In the genomic region with DNA sequence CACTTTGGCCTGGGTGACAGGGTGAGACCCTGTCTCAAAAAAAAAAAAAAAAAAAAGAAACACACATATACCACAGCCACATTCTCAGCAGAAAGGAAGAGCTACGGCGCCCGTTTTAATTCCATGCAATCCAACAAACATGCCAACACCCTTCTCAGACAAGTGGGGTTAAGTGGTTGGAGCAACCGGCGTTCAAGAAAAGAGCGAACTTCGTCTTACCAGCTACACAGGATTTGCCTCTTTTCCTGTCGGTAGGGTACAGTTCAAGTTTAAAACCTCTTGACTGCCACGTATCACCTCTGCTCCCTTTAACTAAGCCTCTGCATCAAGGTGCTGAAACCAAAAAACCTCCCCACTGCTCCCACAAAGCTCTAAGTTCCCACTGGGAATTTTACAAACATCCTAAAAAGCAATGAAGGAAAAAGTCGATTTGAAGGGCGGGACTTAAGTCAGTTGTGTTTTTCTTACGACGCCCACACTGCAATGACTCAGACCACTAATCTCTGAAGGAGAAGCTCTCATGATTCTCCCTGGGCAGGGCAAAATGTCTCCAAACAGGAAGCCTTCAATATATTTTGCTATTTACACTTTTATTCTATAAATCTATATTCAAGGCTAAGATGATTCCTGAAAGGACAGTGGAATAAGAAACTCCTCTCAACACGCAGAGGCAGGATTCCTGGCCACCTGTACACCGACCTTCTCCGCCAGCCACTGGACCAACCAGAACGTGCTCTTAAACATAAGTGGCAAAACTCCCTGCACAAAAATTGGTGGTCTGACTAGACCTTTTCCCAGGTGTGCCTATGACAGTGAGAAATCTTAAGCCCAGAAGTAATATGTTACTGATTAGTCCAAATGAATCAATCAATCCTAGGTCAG, we compare ENCODE assay signal across 10 cellular contexts. TPM values are rescaled to one million over a fixed set of nuclear protein-coding genes. Genes with fewer than 3 reads are reported as not detected.
DNase-seq lines count a peak whose midpoint lies in the region; ATAC-seq, FAIRE-seq and TF ChIP-seq lines count a peak whose summit lies in the region.
"Had no signal": no experiment of that assay in that cellular context is flagged by ENCODE, and none has a peak within 500 bp of the region (broad histone marks: within the 10 kb centered on the region; RNA-seq: fewer than 3 reads in every experiment).

No MANE protein-coding gene starts in this region.

- CTCF ChIA-PET in H1 (lab: Charles Lee; ENCODE audit: partially characterized antibody) = interaction anchor here (1.0 to 1.8 kb wide), 3 partner anchors 15 to 48 kb away, joined by 3 to 5 read pairs (median 5); no protein-coding TSS in a partner anchor

- H4K91ac ChIP-seq in H1 (replicated peaks; ENCODE audit: insufficient read length, low read length) = no peak overlapping the region
- peak overlapping the region; percentile 48 for H4K91ac ChIP-seq in trophoblast cell (ENCODE audit: low read depth, low read length)

- H3K18ac ChIP-seq in H1 (ENCODE audit: extremely low read depth, low read length) = no peak overlapping the region
- H3K18ac ChIP-seq in trophoblast cell (ENCODE audit: low read length) = peak overlapping the region; percentile 59

- H3K23me2 ChIP-seq in H1 (ENCODE audit: low read depth, low read length) = no peaks in the 10 kb centered on the region

- H2BK15ac ChIP-seq in H1 (ENCODE audit: low read length) = no peak overlapping the region

- H2BK12ac ChIP-seq in H1 (ENCODE audit: low read depth, low read length) (no peak overlapping the region), trophoblast cell (ENCODE audit: low read length) (peak overlapping the region; percentile 46)

- H3K79me2 ChIP-seq in H1 (ENCODE audit: control insufficient read depth in 1 of 2, insufficient read depth in 2 of 2, low read length in 2 of 2) (no peaks in the 10 kb centered on the region), trophoblast cell (ENCODE audit: control insufficient read depth, insufficient read depth, low read length, poor library complexity) (no peaks in the 10 kb centered on the region)

- H4K8ac ChIP-seq in H1 (ENCODE audit: extremely low read depth, insufficient read depth, low read length) (no peak overlapping the region), trophoblast cell (ENCODE audit: low read depth, low read length) (no peak overlapping the region)

- in situ Hi-C loops in Caki2 (cut with HindIII; ENCODE audit: low pct_unique_long_range_greater_than_20kb, low sequenced_read_pairs) = no loop called here

- peak; percentile 70 for DNase-seq in Caki2 (ENCODE audit: low read depth)
- DNase-seq in RCC 7860 (ENCODE audit: low spot score) = peak; percentile 20
- DNase-seq in H1 (ENCODE audit: low read depth in 1 of 2, low spot score in 2 of 2) = no peak
- DNase-seq in trophoblast cell = peak; percentile 59 to 83
- DNase-seq in NCI-H1436 treated with DMSO at 0.1 percent for 48 hours (lab: John Stamatoyannopoulos, UW) = no peak
- no peak for DNase-seq in putamen (ENCODE audit: low spot score)
- no peak for DNase-seq in NCI-H2171 treated with DMSO at 0.1 percent for 48 hours (lab: John Stamatoyannopoulos, UW)

- no peak for TF ChIP-seq CTCF in H1 (IDR thresholded peaks at IDR 0.05; ENCODE audit: control extremely low read depth in 1 of 3, insufficient read depth in 1 of 3, low read depth in 1 of 3, low read length in 3 of 3)

- H3K4me2 ChIP-seq in H1 (ENCODE audit: insufficient read depth in 1 of 2, low read depth in 2 of 2, low read length in 2 of 2) = no peak overlapping the region
- no peak overlapping the region for H3K4me2 ChIP-seq in trophoblast cell (ENCODE audit: low read length)

- H3K56ac ChIP-seq in H1 (replicated peaks; ENCODE audit: insufficient read length, low read depth, low read length) = no peak overlapping the region

- peak overlapping the region; percentile 19; the same call in 1 of the 2 replicates for H3K27ac ChIP-seq in H1 (ENCODE audit: low read depth, low read length)
- H3K27ac ChIP-seq in trophoblast cell (ENCODE audit: low read depth, low read length) = peak overlapping the region; percentile 68
- H3K27ac ChIP-seq: gastroesophageal sphincter had no signal

- no peak overlapping the region for H2AFZ ChIP-seq in H1 (ENCODE audit: low read length)
- no peak overlapping the region for H2AFZ ChIP-seq in trophoblast cell (ENCODE audit: insufficient read depth, low read length, poor library complexity)

- H3K4me1 ChIP-seq in H1 (replicated peaks in 1 of 4; ENCODE audit: control insufficient read depth in 3 of 4, insufficient read depth in 4 of 4, low read length in 3 of 4) = peaks cover 0 to 2% (median 0%) of the 10 kb centered on the region in 4 experiments; a peak in 1 of 7 replicates
- H3K4me1 ChIP-seq in trophoblast cell (ENCODE audit: control insufficient read depth in 1 of 2, insufficient read depth in 2 of 2, low read length in 2 of 2) = peaks cover 3 to 14% of the 10 kb centered on the region in 2 experiments
- H3K4me1 ChIP-seq: gastroesophageal sphincter had no signal

- TF ChIP-seq POLR2A in H1 (IDR thresholded peaks at IDR 0.05; ENCODE audit: control extremely low read depth in 1 of 2, low read depth in 2 of 2, low read length in 2 of 2) = no peak

- H4K12ac ChIP-seq in trophoblast cell (ENCODE audit: low read depth, low read length) = no peak overlapping the region

- no peak for ATAC-seq in HG03039 (IDR thresholded peaks at IDR 0.05; ENCODE audit: unreplicated experiment)
- ATAC-seq: gastroesophageal sphincter had no signal

- no peak overlapping the region for H3K23ac ChIP-seq in H1 (ENCODE audit: insufficient read length)
- H3K23ac ChIP-seq in trophoblast cell (ENCODE audit: low read length) = no peak overlapping the region

- H3K9ac ChIP-seq in H1 (replicated peaks in 1 of 4; ENCODE audit: extremely low read depth in 1 of 4, low read depth in 3 of 4, low read length in 3 of 4) = no peak overlapping the region
- H3K9ac ChIP-seq in trophoblast cell (ENCODE audit: low read length) = no peak overlapping the region

- H3K4me3 ChIP-seq in H1 (ENCODE audit: extremely low read depth in 1 of 4, insufficient read depth in 2 of 4, low read depth in 3 of 4, low read length in 4 of 4) (no peak overlapping the region), trophoblast cell (ENCODE audit: low read depth, low read length) (no peak overlapping the region)
- H3K4me3 ChIP-seq: gastroesophageal sphincter had no signal

- H2AK5ac ChIP-seq in H1 (ENCODE audit: low read depth, low read length) (no peak overlapping the region), trophoblast cell (ENCODE audit: low read length) (no peak overlapping the region)

- no peak overlapping the region for H2BK20ac ChIP-seq in H1 (ENCODE audit: low read length)

- 94% methylated on average over 17 of the region's 17 CpGs; no CpG with 5 or more reads in 1 of the 2 experiments for WGBS in H1 (ENCODE audit: extremely low coverage in 1 of 2, insufficient coverage in 1 of 2, insufficient read length in 1 of 2, insufficient replicate concordance in 2 of 2, low coverage in 1 of 2, low lambda C conversion rate in 2 of 2, missing lambda C conversion rate in 1 of 2), 2 experiments
- no CpG with 5 or more reads among the region's 17 CpGs for WGBS in trophoblast cell (ENCODE audit: extremely low coverage, insufficient coverage, insufficient read length)

- H4K5ac ChIP-seq in H1 (ENCODE audit: insufficient read length, low read depth, low read length) = no peak overlapping the region

- H2BK5ac ChIP-seq in H1 (ENCODE audit: low read depth, low read length) (no peak overlapping the region), trophoblast cell (ENCODE audit: low read depth, low read length, poor library complexity) (peak overlapping the region; percentile 57)

- no peak overlapping the region for H2BK120ac ChIP-seq in H1 (replicated peaks; ENCODE audit: low read depth, low read length)
- H2BK120ac ChIP-seq in trophoblast cell (ENCODE audit: insufficient read depth, low read length, poor library complexity) = no peak overlapping the region

- no peaks in the 10 kb centered on the region for H3K27me3 ChIP-seq in H1 (replicated peaks in 1 of 4; ENCODE audit: control insufficient read depth in 3 of 4, extremely low read depth in 1 of 4, insufficient read depth in 3 of 4, low read length in 3 of 4)
- no peaks in the 10 kb centered on the region for H3K27me3 ChIP-seq in trophoblast cell (ENCODE audit: insufficient read depth, low read length)
- H3K27me3 ChIP-seq: gastroesophageal sphincter had no signal

- H3K9me3 ChIP-seq in H1 (ENCODE audit: insufficient read depth in 2 of 2, low read depth in 1 of 2, low read length in 1 of 2) (no peaks in the 10 kb centered on the region), trophoblast cell (ENCODE audit: insufficient read depth, low read depth, low read length) (no peaks in the 10 kb centered on the region)
- H3K9me3 ChIP-seq: gastroesophageal sphincter had no signal

- H3K14ac ChIP-seq in H1 (ENCODE audit: insufficient read length) (no peak overlapping the region), trophoblast cell (ENCODE audit: low read length) (no peak overlapping the region)

- TF ChIP-seq RAD21 in H1 (IDR thresholded peaks at IDR 0.05 in 1 of 2, conservative IDR thresholded peaks at IDR 0.05 in 1 of 2; ENCODE audit: low read depth in 2 of 2, low read length in 2 of 2) = no peak

- no peak for TF ChIP-seq EP300 in H1 (IDR thresholded peaks at IDR 0.05; ENCODE audit: borderline replicate concordance in 1 of 2, low read depth in 2 of 2, low read length in 2 of 2)

- no peaks in the 10 kb centered on the region; the same call in 1 of the 2 replicates for H3K79me1 ChIP-seq in H1 (ENCODE audit: low read depth, low read length)
- peaks cover 2% of the 10 kb centered on the region for H3K79me1 ChIP-seq in trophoblast cell (ENCODE audit: low read length)

- POLR2A ChIA-PET in H1 (lab: Charles Lee; ENCODE audit: partially characterized antibody) = no interaction called here

- no peak overlapping the region for H3K4ac ChIP-seq in H1 (replicated peaks; ENCODE audit: insufficient read length, low read depth, low read length)
- peak overlapping the region; percentile 21 for H3K4ac ChIP-seq in trophoblast cell (ENCODE audit: low read depth, low read length)

- H3K36me3 ChIP-seq in H1 (ENCODE audit: control insufficient read depth in 2 of 4, insufficient read depth in 4 of 4, low read length in 3 of 4) (peaks cover 7 to 60% (median 32%) of the 10 kb centered on the region in 4 experiments; a peak in 7 of 8 replicates), trophoblast cell (ENCODE audit: control insufficient read depth in 1 of 2, insufficient read depth in 2 of 2, low read length in 2 of 2) (peaks cover 35 to 51% of the 10 kb centered on the region in 2 experiments)

- H4K20me1 ChIP-seq in H1 (replicated peaks in 1 of 2; ENCODE audit: control insufficient read depth in 1 of 2, insufficient read depth in 2 of 2, low read length in 2 of 2) = peaks cover 0 to 3% of the 10 kb centered on the region in 2 experiments

- FAIRE-seq in RCC 7860 (lab: Jason Lieb, UNC) = no peak
- FAIRE-seq in H1 (lab: Jason Lieb, UNC) = no peak

RNA-seq across cellular contexts. Expression of a gene that starts 18.8 kb away (rescaled TPM):
- total RNA-seq in Caki2 (2014; rRNA removed; shearing (Covaris generic); ENCODE audit: low replicate concordance) = 58.2 and 60.8 TPM in 2 replicates
- 83.5 and 84.6 TPM in 2 replicates for total RNA-seq in H1 (2021; fragmentation: NEBNext Ultra II Directional; extraction: Animal tissue kit (Norgen Biotek cat#: 25700))
- 50.0 and 57.7 TPM in 2 replicates for polyA plus RNA-seq in H1 (2011; rRNA removed)
- 60.9 TPM for polyA plus RNA-seq in H1 (2011; cell fraction: cytosol; rRNA removed)
- 48.2 TPM for polyA plus RNA-seq in H1 (2011; cell fraction: nucleus; rRNA removed)
- polyA plus RNA-seq in H1 (2012, experiment 1 of 2) = 70.6 to 85.2 TPM (median 74.1 TPM) in 4 replicates
- polyA plus RNA-seq in H1 (2012, experiment 2 of 2) = 17.8 TPM
- polyA plus RNA-seq in H1 (2013, experiment 1 of 2) = 46.0 TPM
- polyA plus RNA-seq in H1 (2013, experiment 2 of 2) = 46.1 TPM
- polyA minus RNA-seq in H1 (2011; rRNA and poly(A)+ RNA removed) = 61.8 and 68.0 TPM in 2 replicates
- polyA minus RNA-seq in H1 (2011; cell fraction: cytosol; rRNA and poly(A)+ RNA removed) = 37.0 TPM
- 33.6 TPM for polyA minus RNA-seq in H1 (2011; cell fraction: nucleus; rRNA and poly(A)+ RNA removed)
- 81.8 and 83.6 TPM in 2 replicates for polyA plus RNA-seq in trophoblast cell (2013)

RNA-seq across cellular contexts. Expression of a gene that starts 21.1 kb away (rescaled TPM):
- total RNA-seq in Caki2 (2014; rRNA removed; shearing (Covaris generic); ENCODE audit: low replicate concordance) = not detected in 2 replicates
- total RNA-seq in H1 (2021; fragmentation: NEBNext Ultra II Directional; extraction: Animal tissue kit (Norgen Biotek cat#: 25700)) = 0.86 and 1.0 TPM in 2 replicates
- 2.2 and 2.5 TPM in 2 replicates for polyA plus RNA-seq in H1 (2011; rRNA removed)
- polyA plus RNA-seq in H1 (2011; cell fraction: cytosol; rRNA removed) = 1.1 TPM
- polyA plus RNA-seq in H1 (2011; cell fraction: nucleus; rRNA removed) = 1.3 TPM
- 0.43 to 0.55 TPM (median 0.53 TPM) in 3 of 4 replicates, not detected in the other for polyA plus RNA-seq in H1 (2012, experiment 1 of 2)
- 0.34 TPM for polyA plus RNA-seq in H1 (2012, experiment 2 of 2)
- 0.65 TPM for polyA plus RNA-seq in H1 (2013, experiment 1 of 2)
- polyA plus RNA-seq in H1 (2013, experiment 2 of 2) = 0.75 TPM
- polyA minus RNA-seq in H1 (2011; rRNA and poly(A)+ RNA removed) = not detected in 2 replicates
- not detected for polyA minus RNA-seq in H1 (2011; cell fraction: cytosol; rRNA and poly(A)+ RNA removed)
- not detected for polyA minus RNA-seq in H1 (2011; cell fraction: nucleus; rRNA and poly(A)+ RNA removed)
- polyA plus RNA-seq in trophoblast cell (2013) = 0.15 and 0.19 TPM in 2 replicates
- total RNA-seq: gastroesophageal sphincter, neural crest cell had no signal

RNA-seq across cellular contexts. Expression of a gene that starts 25.5 kb away (rescaled TPM):
- total RNA-seq in Caki2 (2014; rRNA removed; shearing (Covaris generic); ENCODE audit: low replicate concordance) = not detected in 2 replicates
- total RNA-seq in H1 (2021; fragmentation: NEBNext Ultra II Directional; extraction: Animal tissue kit (Norgen Biotek cat#: 25700)) = 0.26 TPM in 1 of 2 replicates, not detected in the other
- not detected in 2 replicates for polyA plus RNA-seq in H1 (2011; rRNA removed)
- 0.03 TPM for polyA plus RNA-seq in H1 (2011; cell fraction: cytosol; rRNA removed)
- polyA plus RNA-seq in H1 (2011; cell fraction: nucleus; rRNA removed) = 0.33 TPM
- 9.6 to 20.9 TPM (median 19.9 TPM) in 4 replicates for polyA plus RNA-seq in H1 (2012, experiment 1 of 2)
- polyA plus RNA-seq in H1 (2012, experiment 2 of 2) = 16.5 TPM
- not detected for polyA plus RNA-seq in H1 (2013, experiment 1 of 2)
- not detected for polyA plus RNA-seq in H1 (2013, experiment 2 of 2)
- not detected in 2 replicates for polyA minus RNA-seq in H1 (2011; rRNA and poly(A)+ RNA removed)
- polyA minus RNA-seq in H1 (2011; cell fraction: cytosol; rRNA and poly(A)+ RNA removed) = not detected
- polyA minus RNA-seq in H1 (2011; cell fraction: nucleus; rRNA and poly(A)+ RNA removed) = 0.60 TPM
- 0.05 TPM in 1 of 2 replicates, not detected in the other for polyA plus RNA-seq in trophoblast cell (2013)
- total RNA-seq: gastroesophageal sphincter had no signal

RNA-seq across cellular contexts. Expression of a gene that starts 26.4 kb away (rescaled TPM):
- total RNA-seq in Caki2 (2014; rRNA removed; shearing (Covaris generic); ENCODE audit: low replicate concordance) = 48.6 and 51.7 TPM in 2 replicates
- total RNA-seq in H1 (2021; fragmentation: NEBNext Ultra II Directional; extraction: Animal tissue kit (Norgen Biotek cat#: 25700)) = 0.75 and 0.99 TPM in 2 replicates
- polyA plus RNA-seq in H1 (2011; rRNA removed) = 0.20 and 0.35 TPM in 2 replicates
- polyA plus RNA-seq in H1 (2011; cell fraction: cytosol; rRNA removed) = 0.25 TPM
- 0.98 TPM for polyA plus RNA-seq in H1 (2011; cell fraction: nucleus; rRNA removed)
- 0.30 to 0.69 TPM (median 0.51 TPM) in 4 replicates for polyA plus RNA-seq in H1 (2012, experiment 1 of 2)
- polyA plus RNA-seq in H1 (2012, experiment 2 of 2) = 0.20 TPM
- polyA plus RNA-seq in H1 (2013, experiment 1 of 2) = 0.55 TPM
- 0.40 TPM for polyA plus RNA-seq in H1 (2013, experiment 2 of 2)
- polyA minus RNA-seq in H1 (2011; rRNA and poly(A)+ RNA removed) = 0.06 and 0.12 TPM in 2 replicates
- 0.88 TPM for polyA minus RNA-seq in H1 (2011; cell fraction: cytosol; rRNA and poly(A)+ RNA removed)
- polyA minus RNA-seq in H1 (2011; cell fraction: nucleus; rRNA and poly(A)+ RNA removed) = 0.30 TPM
- polyA plus RNA-seq in trophoblast cell (2013) = 0.04 and 0.06 TPM in 2 replicates
- total RNA-seq: neural crest cell had no signal

RNA-seq across cellular contexts. Expression of a gene that starts 50.1 kb away (rescaled TPM):
- 71.7 and 72.1 TPM in 2 replicates for total RNA-seq in Caki2 (2014; rRNA removed; shearing (Covaris generic); ENCODE audit: low replicate concordance)
- 92.6 and 95.3 TPM in 2 replicates for total RNA-seq in H1 (2021; fragmentation: NEBNext Ultra II Directional; extraction: Animal tissue kit (Norgen Biotek cat#: 25700))
- 77.1 and 83.3 TPM in 2 replicates for polyA plus RNA-seq in H1 (2011; rRNA removed)
- 73.6 TPM for polyA plus RNA-seq in H1 (2011; cell fraction: cytosol; rRNA removed)
- 231 TPM for polyA plus RNA-seq in H1 (2011; cell fraction: nucleus; rRNA removed)
- polyA plus RNA-seq in H1 (2012, experiment 1 of 2) = 53.1 to 105 TPM (median 63.0 TPM) in 4 replicates
- 42.5 TPM for polyA plus RNA-seq in H1 (2012, experiment 2 of 2)
- polyA plus RNA-seq in H1 (2013, experiment 1 of 2) = 44.0 TPM
- 43.4 TPM for polyA plus RNA-seq in H1 (2013, experiment 2 of 2)
- 129 and 130 TPM in 2 replicates for polyA minus RNA-seq in H1 (2011; rRNA and poly(A)+ RNA removed)
- polyA minus RNA-seq in H1 (2011; cell fraction: cytosol; rRNA and poly(A)+ RNA removed) = 56.7 TPM
- polyA minus RNA-seq in H1 (2011; cell fraction: nucleus; rRNA and poly(A)+ RNA removed) = 113 TPM
- polyA plus RNA-seq in trophoblast cell (2013) = 58.5 and 61.2 TPM in 2 replicates

Comparison
In these comparisons a context has a peak if more than half of its experiments do, and no peak if none do; other contexts are left out.
1. DNase-seq: peak in Caki2 (single experiment), RCC 7860 (single experiment) and trophoblast cell (2 of 2); none in H1 (0 of 2), NCI-H1436 treated with DMSO at 0.1 percent for 48 hours (single experiment), putamen (single experiment) and NCI-H2171 treated with DMSO at 0.1 percent for 48 hours (single experiment).